In the genomic region with DNA sequence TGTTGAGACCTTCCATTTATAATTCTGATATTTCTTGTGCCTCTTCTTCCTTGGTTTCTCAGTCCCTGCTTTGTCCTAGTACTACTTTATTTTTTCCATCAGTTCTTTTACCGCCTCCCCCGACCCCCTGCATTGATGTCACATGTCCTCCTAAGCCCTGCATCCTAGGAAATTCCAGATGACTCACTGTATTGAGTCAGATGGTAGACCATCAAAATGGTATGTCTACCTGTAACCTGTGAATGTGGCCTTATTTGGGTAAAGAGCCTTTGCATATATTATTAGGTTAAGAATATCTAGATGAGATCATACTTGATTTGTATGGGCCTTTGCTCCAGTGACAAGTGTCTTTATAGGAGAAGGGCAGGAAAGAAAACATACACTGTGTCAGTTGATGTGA, we compare ENCODE assay signal across 26 cellular contexts.
"Had no signal": no experiment of that assay in that cellular context is flagged by ENCODE, and none has a peak within 500 bp of the region (broad histone marks: within the 10 kb centered on the region; RNA-seq: fewer than 3 reads in every experiment).

No MANE protein-coding gene starts in this region.

- DNase-seq: activated B cell treated with CpG ODN at 0.5 μM for 24 hours; activated CD4-positive, alpha-beta T cell treated with anti-CD3 and anti-CD28 coated beads, Interleukin-2, amount 50 U/mL, for 1 hour; activated CD8-positive, alpha-beta memory T cell treated with anti-CD3 and anti-CD28 coated beads, Interleukin-2, amount 10 ng/mL, durations not matched to agents 7 days and 5 days; activated CD8-positive, alpha-beta T cell treated with anti-CD3 and anti-CD28 coated beads, Interleukin-2, amount 10 ng/mL, durations not matched to agents 7 days and 5 days; activated T-cell treated with anti-CD3 and anti-CD28 coated beads, Interleukin-2, amount 50 U/mL, for 48 hours; dermis blood vessel endothelial cell; effector CD4-positive, alpha-beta T cell; esophagus squamous epithelium; glutamatergic neuron; midbrain; naive thymus-derived CD4-positive, alpha-beta T cell; ovary; retina; stimulated activated CD4-positive, alpha-beta T cell treated with anti-CD3 and anti-CD28 coated beads, Interleukin-12 subunit alpha, Interleukin-12 subunit beta, amount 100 ng/mL, for 4 hours; stimulated activated CD4-positive, alpha-beta T cell treated with anti-CD3 and anti-CD28 coated beads, Interleukin-4, amount 100 ng/mL, for 1 hour; stimulated activated naive CD8-positive, alpha-beta T cell treated with anti-CD3 and anti-CD28 coated beads, Interleukin-15, Interleukin-2, amounts not matched to agents 100 U/mL and 50 U/mL, for 24 hours; testis; transverse colon had no signal

- H3K4me1 ChIP-seq: breast epithelium, esophagus squamous epithelium, testis, transverse colon had no signal

- H3K4me2 ChIP-seq: hepatocyte had no signal

- H3K27me3 ChIP-seq: breast epithelium, esophagus squamous epithelium, hepatocyte, ovary, testis, transverse colon had no signal

- FAIRE-seq: colon, frontal cortex, keratinocyte, urothelium cell line had no signal

- H3K79me2 ChIP-seq: hepatocyte had no signal

- H3K27ac ChIP-seq: breast epithelium, esophagus squamous epithelium, hepatocyte, ovary, skin epidermis, testis, transverse colon had no signal

- H2AFZ ChIP-seq: hepatocyte had no signal

- H3K9me3 ChIP-seq: ovary, testis, transverse colon had no signal

- ATAC-seq: activated CD8-positive, alpha-beta memory T cell treated with anti-CD3 and anti-CD28 coated beads, Interleukin-2, amount 10 ng/mL, durations not matched to agents 7 days and 5 days; activated CD8-positive, alpha-beta T cell treated with anti-CD3 and anti-CD28 coated beads, Interleukin-2, amount 10 ng/mL, durations not matched to agents 7 days and 5 days; naive thymus-derived CD4-positive, alpha-beta T cell; sciatic nerve; stimulated activated naive CD8-positive, alpha-beta T cell treated with anti-CD3 and anti-CD28 coated beads, Interleukin-15, Interleukin-2, amounts not matched to agents 100 U/mL and 50 U/mL, for 24 hours had no signal

- H3K36me3 ChIP-seq: breast epithelium, esophagus squamous epithelium, ovary, transverse colon had no signal

- H3K4me3 ChIP-seq: breast epithelium, esophagus squamous epithelium, hepatocyte, ovary, skin epidermis, testis, transverse colon had no signal
